ENCODE assay signal across 10 cellular contexts in the genomic region with DNA sequence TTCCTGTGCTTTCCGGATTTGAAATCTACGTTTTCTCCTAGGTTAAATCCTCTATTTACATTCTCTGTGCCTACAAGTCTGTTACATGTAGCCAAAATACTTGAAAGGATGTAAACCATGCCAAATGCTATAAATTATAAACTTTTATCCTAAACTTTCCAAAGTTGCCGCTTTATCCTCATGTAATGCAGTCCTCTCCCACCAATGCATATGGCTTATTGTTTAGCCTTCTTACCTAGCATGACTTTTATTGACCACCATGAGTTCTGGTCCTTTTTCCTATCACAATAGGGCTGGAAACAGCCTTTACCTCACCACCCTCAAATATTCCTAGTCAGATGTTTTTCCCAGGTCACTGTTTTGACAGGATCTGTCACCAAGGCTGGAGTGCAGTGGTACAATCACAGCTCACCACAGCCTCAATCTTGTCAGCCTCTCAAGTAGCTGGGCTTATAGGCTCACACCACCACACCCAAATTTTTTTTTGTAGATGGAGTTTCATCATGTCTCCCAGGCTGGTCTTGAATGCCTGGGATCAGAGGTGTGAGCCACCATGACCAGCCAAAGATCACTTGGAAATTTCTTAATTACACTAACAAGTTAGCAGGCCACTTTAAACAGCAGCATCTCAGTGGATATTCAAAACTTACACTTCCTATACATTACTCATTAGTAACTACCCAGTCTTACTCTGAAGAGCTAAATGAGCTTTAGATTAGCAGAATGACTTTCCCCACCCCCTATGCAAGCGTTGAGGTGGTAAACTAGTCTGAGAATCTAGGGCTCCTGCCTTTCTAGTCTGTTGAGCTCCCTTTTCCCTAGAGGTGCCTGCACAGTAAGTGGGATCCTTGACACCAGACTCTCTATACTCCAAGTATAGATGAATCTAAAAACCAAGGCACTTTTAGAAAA. TPM values are rescaled to one million over a fixed set of nuclear protein-coding genes. Genes with fewer than 3 reads are reported as not detected.
DNase-seq lines count a peak whose midpoint lies in the region; ATAC-seq, FAIRE-seq and TF ChIP-seq lines count a peak whose summit lies in the region.
"Had no signal": no experiment of that assay in that cellular context is flagged by ENCODE, and none has a peak within 500 bp of the region (broad histone marks: within the 10 kb centered on the region; RNA-seq: fewer than 3 reads in every experiment).

No MANE protein-coding gene starts in this region.

- TF ChIP-seq CTCF in 22Rv1 (IDR thresholded peaks at IDR 0.05) (no peak), GM12878 (IDR thresholded peaks at IDR 0.05 in 2 of 3, conservative IDR thresholded peaks at IDR 0.05 in 1 of 3; ENCODE audit: control insufficient read depth in 2 of 3, extremely low read depth in 1 of 3, insufficient read depth in 1 of 3, low read depth in 3 of 3, low read length in 3 of 3) (no peak), omental fat pad (IDR thresholded peaks at IDR 0.05) (no peak)

- TF ChIP-seq RAD21 in GM12878 (IDR thresholded peaks at IDR 0.05; ENCODE audit: insufficient read depth, low read depth, low read length): no peak

- H3K4me3 ChIP-seq in GM12878: no peak overlapping the region
- H3K4me3 ChIP-seq: uterus had no signal

- no peaks in the 10 kb centered on the region; the same call in 1 of the 2 replicates for H4K20me1 ChIP-seq in GM12878 (ENCODE audit: control insufficient read depth, insufficient read depth)

- no peaks in the 10 kb centered on the region for H3K27me3 ChIP-seq in GM12878 (replicated peaks in 1 of 2; ENCODE audit: control insufficient read depth in 2 of 2, insufficient read depth in 2 of 2, low read length in 1 of 2)
- H3K27me3 ChIP-seq: uterus had no signal

- ATAC-seq in GM12878 (no peak), omental fat pad (ENCODE audit: low FRiP score) (no peak)

- TF ChIP-seq EP300 in GM12878 (IDR thresholded peaks at IDR 0.05; ENCODE audit: borderline replicate concordance in 1 of 2, control insufficient read depth in 1 of 2, low read depth in 2 of 2, low read length in 2 of 2): no peak

- H3K9ac ChIP-seq in GM12878 (ENCODE audit: control insufficient read depth, insufficient read depth, low read length): no peak overlapping the region

- RAD21 ChIA-PET in GM12878 (lab: Charles Lee; ENCODE audit: unreplicated experiment): no interaction called here

- peaks cover 30% of the 10 kb centered on the region for H3K79me2 ChIP-seq in GM12878 (ENCODE audit: control insufficient read depth, insufficient read depth, low read length)

- CTCF ChIA-PET in GM12878 (lab: Yijun Ruan, JAX): interaction anchor here (0.6 to 1.3 kb wide), 7 partner anchors 10 to 83 kb away, joined by 3 to 4 read pairs (median 3); a partner anchor contains a TSS

- peak overlapping the region; percentile 57 for H3K27ac ChIP-seq in 22Rv1
- H3K27ac ChIP-seq in GM12878 (ENCODE audit: control insufficient read depth, insufficient read depth): no peak overlapping the region
- H3K27ac ChIP-seq: uterus had no signal

- peaks cover 4 to 24% of the 10 kb centered on the region in 2 experiments for H3K36me3 ChIP-seq in GM12878 (ENCODE audit: control insufficient read depth in 2 of 2, insufficient read depth in 2 of 2, low read length in 1 of 2)
- H3K36me3 ChIP-seq: uterus had no signal

- POLR2A ChIA-PET in GM12878 (lab: Charles Lee): no interaction called here

- WGBS in GM12878 (ENCODE audit: insufficient coverage, insufficient replicate concordance, low lambda C conversion rate, missing lambda C conversion rate): 56% methylated on average over 4 of the region's 4 CpGs

- H3K9me3 ChIP-seq in GM12878 (replicated peaks; ENCODE audit: control insufficient read depth, insufficient read depth, low read length): no peaks in the 10 kb centered on the region
- H3K9me3 ChIP-seq: uterus had no signal

- in situ Hi-C loops in GM12878 (cut with MboI): no loop called here

- H2AFZ ChIP-seq in GM12878 (ENCODE audit: control insufficient read depth, low read depth, low read length): no peak overlapping the region

- SMC1A ChIA-PET in GM12878 (lab: Charles Lee; ENCODE audit: uncharacterized antibody, unreplicated experiment): interaction anchor here (1.0 to 1.2 kb wide), 3 partner anchors 11 to 192 kb away, joined by 3 to 5 read pairs (median 4); a partner anchor contains a TSS

- no TSS peak for BruUV-seq in GM12878 (replicated peaks; lab: Mats Ljungman, UMichigan)

- TF ChIP-seq POLR2A in GM12878 (IDR thresholded peaks at IDR 0.05; ENCODE audit: low read depth, low read length): peak; percentile 70

- no peak for FAIRE-seq in GM12878 (lab: Jason Lieb, UNC)

- intact Hi-C loops in GM12878 (cut with micrococcal nuclease; ENCODE audit: unreplicated experiment): no loop called here

- peak; percentile 38 for DNase-seq in EL
- DNase-seq in NCI-H460 (ENCODE audit: extremely low read depth, low read depth): peak; percentile 26
- DNase-seq in GM12878 (ENCODE audit: low read depth, low spot score): no peak
- no peak for DNase-seq in dermis blood vessel endothelial cell
- no peak for DNase-seq in D341Med (ENCODE audit: low spot score)
- no peak for DNase-seq in nucleus accumbens (lab: John Stamatoyannopoulos, UW)
- no peak for DNase-seq in omental fat pad (ENCODE audit: low spot score)
- DNase-seq: NCI-H1092, uterus had no signal

- no peak overlapping the region for H3K4me2 ChIP-seq in GM12878 (ENCODE audit: control insufficient read depth, insufficient read depth)

- H3K4me1 ChIP-seq in GM12878 (ENCODE audit: control insufficient read depth, insufficient read depth, low read length): peaks cover 5% of the 10 kb centered on the region; the same call in 1 of the 2 replicates
- H3K4me1 ChIP-seq: uterus had no signal

RNA-seq across cellular contexts. Expression of a gene that starts 4.1 kb away (rescaled TPM):
- total RNA-seq in NCI-H460 (2014; rRNA removed; shearing (Covaris generic)): 1,553 and 1,790 TPM in 2 replicates
- polyA plus RNA-seq in NCI-H460 (2014; cell fraction: nucleus; rRNA removed): 1,998 and 2,024 TPM in 2 replicates
- total RNA-seq in GM12878 (2013; cell fraction: nucleolus; rRNA removed): 249 and 258 TPM in 2 replicates
- total RNA-seq in GM12878 (2014; rRNA removed): 3,981 and 4,275 TPM in 2 replicates
- total RNA-seq in GM12878 (2014; rRNA removed; fragmentation: Illumina TruSeq; extraction: Trizol): 2,309 and 2,328 TPM in 2 replicates
- total RNA-seq in GM12878 (2021): 2,549 and 2,597 TPM in 2 replicates
- 1,047 TPM for polyA plus RNA-seq in GM12878 (2011; ENCODE audit: low read depth)
- polyA plus RNA-seq in GM12878 (2011; rRNA removed): 2,835 and 4,712 TPM in 2 replicates
- polyA plus RNA-seq in GM12878 (2011; cell fraction: cytosol; rRNA removed): 6,091 and 6,711 TPM in 2 replicates
- polyA plus RNA-seq in GM12878 (2011; cell fraction: nucleus; rRNA removed): 1,620 and 2,226 TPM in 2 replicates
- polyA plus RNA-seq in GM12878 (2012): 928 and 1,221 TPM in 2 replicates
- 4,423 and 4,647 TPM in 2 replicates for polyA plus RNA-seq in GM12878 (2014; fragmentation: Illumina TruSeq; extraction: Trizol)
- polyA plus RNA-seq in GM12878 (2014; fragmentation: Nextera tagmentation; extraction: Ambion mirVana): 1,000 to 10,000 TPM; 2,848 to 3,323 TPM
- 3,699 TPM in 2 replicates for polyA plus RNA-seq in GM12878 (2014; rRNA removed)
- 1,000 to 10,000 TPM; 3,405 to 3,731 TPM for polyA plus RNA-seq in GM12878 (2016; fragmentation: Nextera tagmentation; extraction: Ambion mirVana)
- 3,538 and 4,663 TPM in 2 replicates for polyA minus RNA-seq in GM12878 (2011; rRNA and poly(A)+ RNA removed)
- polyA minus RNA-seq in GM12878 (2011; cell fraction: cytosol; rRNA and poly(A)+ RNA removed): 798 and 980 TPM in 2 replicates
- 484 and 841 TPM in 2 replicates for polyA minus RNA-seq in GM12878 (2011; cell fraction: nucleus; rRNA and poly(A)+ RNA removed)
- 1,075 and 1,939 TPM in 2 replicates for total RNA-seq in dermis blood vessel endothelial cell
- total RNA-seq in omental fat pad: 1,000 to 10,000 TPM in 1 of 4 donors, 100 to 1,000 TPM in 3; 608 to 1,018 (median 745) TPM

RNA-seq across cellular contexts. Expression of a gene that starts 16.5 kb away (rescaled TPM):
- 34.0 and 35.6 TPM in 2 replicates for total RNA-seq in NCI-H460 (2014; rRNA removed; shearing (Covaris generic))
- 62.7 and 83.6 TPM in 2 replicates for polyA plus RNA-seq in NCI-H460 (2014; cell fraction: nucleus; rRNA removed)
- total RNA-seq in GM12878 (2013; cell fraction: nucleolus; rRNA removed): 127 and 140 TPM in 2 replicates
- total RNA-seq in GM12878 (2014; rRNA removed) (19.8 and 22.0 TPM in 2 replicates), GM12878 (2014; rRNA removed; fragmentation: Illumina TruSeq; extraction: Trizol) (11.8 and 13.5 TPM in 2 replicates), GM12878 (2021) (22.1 and 24.9 TPM in 2 replicates), dermis blood vessel endothelial cell (101 and 122 TPM in 2 replicates), omental fat pad (10 to 100 TPM; 23.2 to 68.4 (median 37.8) TPM)
- polyA plus RNA-seq in GM12878 (2011; ENCODE audit: low read depth): 21.9 TPM
- polyA plus RNA-seq in GM12878 (2011; rRNA removed) (34.2 and 42.6 TPM in 2 replicates), GM12878 (2014; fragmentation: Illumina TruSeq; extraction: Trizol) (23.2 and 25.9 TPM in 2 replicates), GM12878 (2014; fragmentation: Nextera tagmentation; extraction: Ambion mirVana) (1 to 10 TPM; 2.1 to 2.8 TPM), GM12878 (2014; rRNA removed) (22.4 and 24.7 TPM in 2 replicates), GM12878 (2016; fragmentation: Nextera tagmentation; extraction: Ambion mirVana) (10 to 100 TPM; 18.0 to 20.3 TPM)
- 31.5 and 44.0 TPM in 2 replicates for polyA plus RNA-seq in GM12878 (2011; cell fraction: cytosol; rRNA removed)
- polyA plus RNA-seq in GM12878 (2011; cell fraction: nucleus; rRNA removed): 202 and 308 TPM in 2 replicates
- 41.1 and 42.3 TPM in 2 replicates for polyA plus RNA-seq in GM12878 (2012)
- polyA minus RNA-seq in GM12878 (2011; rRNA and poly(A)+ RNA removed): 43.9 and 52.4 TPM in 2 replicates
- polyA minus RNA-seq in GM12878 (2011; cell fraction: cytosol; rRNA and poly(A)+ RNA removed): 14.8 and 18.7 TPM in 2 replicates
- polyA minus RNA-seq in GM12878 (2011; cell fraction: nucleus; rRNA and poly(A)+ RNA removed): 60.1 and 63.5 TPM in 2 replicates

RNA-seq across cellular contexts. Expression of a gene that starts 32.5 kb away (rescaled TPM):
- 0.07 TPM in 1 of 2 replicates, not detected in the other for total RNA-seq in NCI-H460 (2014; rRNA removed; shearing (Covaris generic))
- not detected in 2 replicates for polyA plus RNA-seq in NCI-H460 (2014; cell fraction: nucleus; rRNA removed)
- total RNA-seq in GM12878 (2013; cell fraction: nucleolus; rRNA removed): 0.15 and 0.22 TPM in 2 replicates
- total RNA-seq in GM12878 (2014; rRNA removed): not detected in 2 replicates
- total RNA-seq in GM12878 (2014; rRNA removed; fragmentation: Illumina TruSeq; extraction: Trizol): 0.05 TPM in 1 of 2 replicates, not detected in the other
- not detected in 2 replicates for total RNA-seq in GM12878 (2021)
- not detected for polyA plus RNA-seq in GM12878 (2011; ENCODE audit: low read depth)
- 0.01 TPM in 1 of 2 replicates, not detected in the other for polyA plus RNA-seq in GM12878 (2011; rRNA removed)
- polyA plus RNA-seq in GM12878 (2011; cell fraction: cytosol; rRNA removed): not detected in 2 replicates
- 0.03 and 0.06 TPM in 2 replicates for polyA plus RNA-seq in GM12878 (2011; cell fraction: nucleus; rRNA removed)
- not detected in 2 replicates for polyA plus RNA-seq in GM12878 (2012)
- polyA plus RNA-seq in GM12878 (2014; fragmentation: Illumina TruSeq; extraction: Trizol): not detected in 2 replicates
- not detected for polyA plus RNA-seq in GM12878 (2014; fragmentation: Nextera tagmentation; extraction: Ambion mirVana)
- polyA plus RNA-seq in GM12878 (2014; rRNA removed): 0.11 TPM in 1 of 2 replicates, not detected in the other
- not detected for polyA plus RNA-seq in GM12878 (2016; fragmentation: Nextera tagmentation; extraction: Ambion mirVana)
- polyA minus RNA-seq in GM12878 (2011; rRNA and poly(A)+ RNA removed): not detected in 2 replicates
- not detected in 2 replicates for polyA minus RNA-seq in GM12878 (2011; cell fraction: cytosol; rRNA and poly(A)+ RNA removed)
- polyA minus RNA-seq in GM12878 (2011; cell fraction: nucleus; rRNA and poly(A)+ RNA removed): under 0.01 TPM in 1 of 2 replicates, not detected in the other
- total RNA-seq in dermis blood vessel endothelial cell: 1.2 and 3.7 TPM in 2 replicates
- 1 to 10 TPM in 2 of 4 donors, under 1 TPM in 2; 0.72 to 2.0 (median 1.3) TPM for total RNA-seq in omental fat pad

RNA-seq across cellular contexts. Expression of a gene that starts 57.3 kb away (rescaled TPM):
- total RNA-seq in NCI-H460 (2014; rRNA removed; shearing (Covaris generic)): 3.6 and 5.1 TPM in 2 replicates
- polyA plus RNA-seq in NCI-H460 (2014; cell fraction: nucleus; rRNA removed): 11.0 and 11.6 TPM in 2 replicates
- total RNA-seq in GM12878 (2013; cell fraction: nucleolus; rRNA removed): 1.9 and 3.7 TPM in 2 replicates
- total RNA-seq in GM12878 (2014; rRNA removed): 8.7 and 11.0 TPM in 2 replicates
- 5.9 and 6.4 TPM in 2 replicates for total RNA-seq in GM12878 (2014; rRNA removed; fragmentation: Illumina TruSeq; extraction: Trizol)
- 7.2 and 7.9 TPM in 2 replicates for total RNA-seq in GM12878 (2021)
- 3.8 TPM for polyA plus RNA-seq in GM12878 (2011; ENCODE audit: low read depth)
- polyA plus RNA-seq in GM12878 (2011; rRNA removed): 13.1 and 15.3 TPM in 2 replicates
- polyA plus RNA-seq in GM12878 (2011; cell fraction: cytosol; rRNA removed): 14.7 and 20.5 TPM in 2 replicates
- polyA plus RNA-seq in GM12878 (2011; cell fraction: nucleus; rRNA removed): 17.4 and 22.9 TPM in 2 replicates
- polyA plus RNA-seq in GM12878 (2012): 6.2 and 6.8 TPM in 2 replicates
- 5.5 and 6.2 TPM in 2 replicates for polyA plus RNA-seq in GM12878 (2014; fragmentation: Illumina TruSeq; extraction: Trizol)
- 10 to 100 TPM; 17.9 to 18.7 TPM for polyA plus RNA-seq in GM12878 (2014; fragmentation: Nextera tagmentation; extraction: Ambion mirVana)
- polyA plus RNA-seq in GM12878 (2014; rRNA removed): 9.2 and 11.1 TPM in 2 replicates
- 10 to 100 TPM; 13.0 to 14.5 TPM for polyA plus RNA-seq in GM12878 (2016; fragmentation: Nextera tagmentation; extraction: Ambion mirVana)
- polyA minus RNA-seq in GM12878 (2011; rRNA and poly(A)+ RNA removed): 10.1 and 13.0 TPM in 2 replicates
- 3.5 and 4.5 TPM in 2 replicates for polyA minus RNA-seq in GM12878 (2011; cell fraction: cytosol; rRNA and poly(A)+ RNA removed)
- 4.4 and 5.3 TPM in 2 replicates for polyA minus RNA-seq in GM12878 (2011; cell fraction: nucleus; rRNA and poly(A)+ RNA removed)
- total RNA-seq in dermis blood vessel endothelial cell: 1.2 and 2.0 TPM in 2 replicates
- under 1 TPM in 1 of 4 donors, not detected in 3; 0.96 TPM for total RNA-seq in omental fat pad

Comparison
In these comparisons a context has a peak if more than half of its experiments do, and no peak if none do; other contexts are left out.
1. DNase-seq: peak in EL (single experiment) and NCI-H460 (single experiment); none in GM12878 (single experiment), dermis blood vessel endothelial cell (single experiment), D341Med (single experiment), nucleus accumbens (0 of 56) and omental fat pad (single experiment).